In genomic region chr2:36322108-36322507, GRCh38 we compare ENCODE assay signal across 10 cellular contexts. TPM values are rescaled to one million over a fixed set of nuclear protein-coding genes. Genes with fewer than 3 reads are reported as not detected.
DNase-seq lines count a peak whose midpoint lies in the region; ATAC-seq and TF ChIP-seq lines count a peak whose summit lies in the region.
"Had no signal": no experiment of that assay in that cellular context is flagged by ENCODE, and none has a peak within 500 bp of the region (broad histone marks: within the 10 kb centered on the region; RNA-seq: fewer than 3 reads in every experiment).

No MANE protein-coding gene starts in this region.

- in situ Hi-C loops in IMR-90 (cut with MboI; ENCODE audit: low sequenced_read_pairs) (no loop called here), mammary epithelial cell (cut with MboI; ENCODE audit: low sequenced_read_pairs in 2 of 2) (no loop called here)

- DNase-seq in BJ (ENCODE audit: low read depth), result no peak
- peak; percentile 70 for DNase-seq in IMR-90
- DNase-seq in mammary epithelial cell, result peak; percentile 42
- no peak for DNase-seq in right lobe of liver
- no peak for DNase-seq in activated T-cell treated with anti-CD3 and anti-CD28 coated beads for 4 hours
- no peak for DNase-seq in NCI-H2081 treated with DMSO at 0.1 percent for 48 hours (lab: John Stamatoyannopoulos, UW)
- DNase-seq in activated T-cell treated with anti-CD3 and anti-CD28 coated beads, Interleukin-2, amount 50 U/mL, for 4 hours, result no peak

- H2AK9ac ChIP-seq in IMR-90 (replicated peaks; ENCODE audit: low read depth, low read length, poor library complexity), result no peak overlapping the region

- H3K4me1 ChIP-seq in IMR-90 (ENCODE audit: control insufficient read depth, insufficient read depth, low read length), result no peaks in the 10 kb centered on the region
- no peaks in the 10 kb centered on the region for H3K4me1 ChIP-seq in mammary epithelial cell (ENCODE audit: insufficient read depth, low read length)
- no peaks in the 10 kb centered on the region for H3K4me1 ChIP-seq in right lobe of liver

- H4K20me1 ChIP-seq in IMR-90 (ENCODE audit: insufficient read depth, low read length) (no peaks in the 10 kb centered on the region), mammary epithelial cell (ENCODE audit: insufficient read depth, low read length) (no peaks in the 10 kb centered on the region)

- WGBS in IMR-90 (ENCODE audit: extremely low coverage in 2 of 2, insufficient read length in 1 of 2), 2 experiments, result no CpG with 5 or more reads among the region's 3 CpGs
- WGBS in mammary epithelial cell (ENCODE audit: low coverage, missing lambda C conversion rate), result 42% methylated on average over 3 of the region's 3 CpGs
- WGBS in right lobe of liver (ENCODE audit: insufficient coverage, low coverage, low lambda C conversion rate, missing lambda C conversion rate), result 58% methylated on average over 3 of the region's 3 CpGs

- no peak overlapping the region for H2BK5ac ChIP-seq in IMR-90 (ENCODE audit: low read depth, low read length, poor library complexity, severe bottlenecking)

- H3K4me3 ChIP-seq in BJ (ENCODE audit: low read depth, low read length) (no peak overlapping the region), IMR-90 (ENCODE audit: insufficient read depth, low read depth, low read length) (no peak overlapping the region), mammary epithelial cell (replicated peaks in 1 of 3; ENCODE audit: insufficient read depth in 1 of 3, low read depth in 2 of 3, low read length in 3 of 3) (no peak overlapping the region), right lobe of liver (no peak overlapping the region)

- no peaks in the 10 kb centered on the region for H3K36me3 Mint-ChIP-seq in activated T-cell treated with anti-CD3 and anti-CD28 coated beads, Interleukin-2, amount 50 U/mL, for 4 hours (ENCODE audit: insufficient read depth)

- H2BK120ac ChIP-seq in IMR-90 (ENCODE audit: low read depth, low read length), result no peak overlapping the region

- no peak overlapping the region for H3K9ac ChIP-seq in IMR-90 (ENCODE audit: low read depth, low read length)
- H3K9ac ChIP-seq in mammary epithelial cell (ENCODE audit: insufficient read depth, low read length), result no peak overlapping the region
- H3K9ac ChIP-seq: KMS-11 had no signal

- no peak overlapping the region for H2AK5ac ChIP-seq in IMR-90 (ENCODE audit: low read depth, low read length)

- no peak overlapping the region for H3K4ac ChIP-seq in IMR-90 (ENCODE audit: low read depth, low read length)

- no peaks in the 10 kb centered on the region; the same call in 1 of the 2 replicates for H3K27me3 ChIP-seq in BJ (ENCODE audit: control insufficient read depth, insufficient read depth, low read length)
- peaks cover 6% of the 10 kb centered on the region; the same call in 1 of the 2 replicates for H3K27me3 ChIP-seq in IMR-90 (ENCODE audit: control insufficient read depth, insufficient read depth, low read length)
- no peaks in the 10 kb centered on the region for H3K27me3 ChIP-seq in mammary epithelial cell (ENCODE audit: insufficient read depth, low read length)
- no peaks in the 10 kb centered on the region for H3K27me3 ChIP-seq in right lobe of liver

- dilution Hi-C loops in IMR-90 (cut with HindIII; ENCODE audit: low sequenced_read_pairs, unreplicated experiment) (no loop called here), mammary epithelial cell (cut with HindIII; ENCODE audit: low sequenced_read_pairs) (no loop called here)

- no peak overlapping the region for H3K4me2 ChIP-seq in IMR-90 (ENCODE audit: low read depth, low read length)
- no peak overlapping the region for H3K4me2 ChIP-seq in mammary epithelial cell (ENCODE audit: insufficient read depth, low read depth, low read length)
- H3K4me2 ChIP-seq: KMS-11 had no signal

- no peaks in the 10 kb centered on the region for H3K79me1 ChIP-seq in IMR-90 (ENCODE audit: low read depth in 1 of 2, low read length in 2 of 2)

- H2BK20ac ChIP-seq in IMR-90 (ENCODE audit: low read depth, low read length), result no peak overlapping the region

- no peak overlapping the region for H4K5ac ChIP-seq in IMR-90 (ENCODE audit: low read depth, low read length)

- CTCF ChIA-PET in BJ (lab: Yijun Ruan, JAX), result interaction anchor here (0.6 to 1.2 kb wide), 9 partner anchors 11 to 351 kb away, joined by 3 to 6 read pairs (median 3); no protein-coding TSS in a partner anchor
- CTCF ChIA-PET in IMR-90 (lab: Yijun Ruan, JAX), result interaction anchor here (0.8 to 1.2 kb wide), 7 partner anchors 11 to 36 kb away, joined by 3 to 5 read pairs (median 4); no protein-coding TSS in a partner anchor
- CTCF ChIA-PET in mammary epithelial cell (lab: Charles Lee; ENCODE audit: low non-redundant PET), result interaction anchor here (0.6 kb wide), 1 partner anchor 202 kb away, joined by 3 read pairs; no protein-coding TSS in a partner anchor

- H3K4me3 Mint-ChIP-seq in activated T-cell treated with anti-CD3 and anti-CD28 coated beads, Interleukin-2, amount 50 U/mL, for 4 hours, result no peak overlapping the region
- H3K4me3 Mint-ChIP-seq: stimulated activated naive CD8-positive, alpha-beta T cell treated with anti-CD3 and anti-CD28 coated beads, Interleukin-15, Interleukin-2, amounts not matched to agents 100 ng/mL and 50 ng/mL, for 24 hours had no signal

- TF ChIP-seq RAD21 in IMR-90 (IDR thresholded peaks at IDR 0.05; ENCODE audit: low read length), result peak; percentile 72

- intact Hi-C loops in IMR-90 (cut with micrococcal nuclease), result loop anchor here (1.0 to 10.0 kb wide), 2 partner anchors 349 to 447 kb away; no protein-coding TSS in a partner anchor
- intact Hi-C loops in mammary epithelial cell (cut with micrococcal nuclease), result loop anchor here (1.0 to 10.0 kb wide), 2 partner anchors 349 to 1157 kb away; no protein-coding TSS in a partner anchor
- intact Hi-C loops in right lobe of liver (cut with DNase I), result no loop called here

- no peak overlapping the region for H3K14ac ChIP-seq in IMR-90 (replicated peaks; ENCODE audit: low read depth, low read length)

- H3K27ac ChIP-seq in IMR-90 (ENCODE audit: insufficient read depth, low read length) (no peak overlapping the region), mammary epithelial cell (ENCODE audit: insufficient read depth, low read depth, low read length) (no peak overlapping the region), right lobe of liver (no peak overlapping the region)
- H3K27ac ChIP-seq: KMS-11 had no signal

- BruUV-seq in IMR-90 (replicated peaks; lab: Mats Ljungman, UMichigan) (no TSS peak), mammary epithelial cell (replicated peaks; lab: Mats Ljungman, UMichigan) (no TSS peak)

- H3K27me3 Mint-ChIP-seq in activated T-cell treated with anti-CD3 and anti-CD28 coated beads, Interleukin-2, amount 50 U/mL, for 4 hours (ENCODE audit: low read depth), result peaks cover 9% of the 10 kb centered on the region

- no peak overlapping the region for H2BK15ac ChIP-seq in IMR-90 (ENCODE audit: low read depth, low read length)

- ATAC-seq in IMR-90 (ENCODE audit: low read depth) (peak; percentile 91), right lobe of liver (peak in 3 of 4 donors; percentile 51 to 55 (median 53)), HG02938 (IDR thresholded peaks at IDR 0.05; ENCODE audit: unreplicated experiment) (no peak)
- ATAC-seq in activated T-cell treated with anti-CD3 and anti-CD28 coated beads, Interleukin-2, amount 50 U/mL, for 4 hours, result no peak

- no peak overlapping the region for H2AFZ ChIP-seq in IMR-90 (replicated peaks; ENCODE audit: low read length, poor library complexity)
- no peak overlapping the region for H2AFZ ChIP-seq in mammary epithelial cell (ENCODE audit: low read depth, low read length)

- H3K9me3 ChIP-seq in IMR-90 (ENCODE audit: control insufficient read depth, insufficient read depth, low read length), result no peaks in the 10 kb centered on the region
- H3K9me3 ChIP-seq in mammary epithelial cell (replicated peaks; ENCODE audit: insufficient read depth, low read length), result no peaks in the 10 kb centered on the region
- H3K9me3 ChIP-seq in right lobe of liver, result no peaks in the 10 kb centered on the region

- no peak overlapping the region for H3K56ac ChIP-seq in IMR-90 (ENCODE audit: extremely low read depth, insufficient read depth, low read length)

- TF ChIP-seq POLR2A in IMR-90 (IDR thresholded peaks at IDR 0.05; ENCODE audit: low read depth, low read length) (no peak), right lobe of liver (IDR thresholded peaks at IDR 0.05) (no peak)

- H3K36me3 ChIP-seq in BJ (ENCODE audit: control insufficient read depth, insufficient read depth, low read length) (no peaks in the 10 kb centered on the region), IMR-90 (ENCODE audit: control insufficient read depth, insufficient read depth, low read length) (no peaks in the 10 kb centered on the region), mammary epithelial cell (ENCODE audit: insufficient read depth, low read length) (no peaks in the 10 kb centered on the region), right lobe of liver (no peaks in the 10 kb centered on the region)

- H3K79me2 ChIP-seq in mammary epithelial cell (ENCODE audit: insufficient read depth, low read length), result no peaks in the 10 kb centered on the region

- H3K9me1 ChIP-seq in IMR-90 (ENCODE audit: insufficient read depth, low read length), result no peaks in the 10 kb centered on the region

- no peak overlapping the region for H3K18ac ChIP-seq in IMR-90 (ENCODE audit: low read depth, low read length)

- no peak overlapping the region for H3K23ac ChIP-seq in IMR-90 (ENCODE audit: low read depth, low read length)

- TF ChIP-seq CTCF in BJ (IDR thresholded peaks at IDR 0.05; ENCODE audit: insufficient read depth, low read depth, low read length), result peak; percentile 68
- peak; percentile 57 for TF ChIP-seq CTCF in IMR-90 (conservative IDR thresholded peaks at IDR 0.05; ENCODE audit: low read depth, low read length)
- TF ChIP-seq CTCF in mammary epithelial cell (conservative IDR thresholded peaks at IDR 0.05 in 1 of 2, IDR thresholded peaks at IDR 0.05 in 1 of 2; ENCODE audit: extremely low read depth in 1 of 2, insufficient read depth in 1 of 2, low read depth in 1 of 2, low read length in 2 of 2), result peak; percentile 53 to 77
- peak in 3 of 4 donors; percentile 32 to 49 (median 37) for TF ChIP-seq CTCF in right lobe of liver (IDR thresholded peaks at IDR 0.05)

- no peak overlapping the region for H4K8ac ChIP-seq in IMR-90 (ENCODE audit: low read depth in 2 of 2, low read length in 2 of 2)

- POLR2A ChIA-PET in BJ (lab: Charles Lee) (no interaction called here), IMR-90 (lab: Charles Lee; ENCODE audit: unreplicated experiment) (interaction anchor here (0.6 kb wide), 1 partner anchor 28 kb away, joined by 5 read pairs; no protein-coding TSS in a partner anchor)

- no peak overlapping the region for H4K91ac ChIP-seq in IMR-90 (ENCODE audit: insufficient read depth, low read depth, low read length)

- H3K4me1 Mint-ChIP-seq in activated T-cell treated with anti-CD3 and anti-CD28 coated beads, Interleukin-2, amount 50 U/mL, for 4 hours (ENCODE audit: low read depth), result no peaks in the 10 kb centered on the region

- no peaks in the 10 kb centered on the region for H3K9me3 Mint-ChIP-seq in activated T-cell treated with anti-CD3 and anti-CD28 coated beads, Interleukin-2, amount 50 U/mL, for 4 hours

RNA-seq across cellular contexts. Expression of gene CRIM1, which starts 33.5 kb away (rescaled TPM):
- polyA plus RNA-seq in BJ (2011; rRNA removed) (427 and 729 TPM in 2 replicates), IMR-90 (2012; rRNA removed) (285 and 316 TPM in 2 replicates), mammary epithelial cell (103 TPM)
- polyA minus RNA-seq in BJ (2011; rRNA and poly(A)+ RNA removed), result 1,519 and 2,068 TPM in 2 replicates
- total RNA-seq in IMR-90 (2012; rRNA removed) (436 and 490 TPM in 2 replicates), mammary epithelial cell (100 to 1,000 TPM; 237 to 387 TPM), right lobe of liver (10 to 100 TPM in 4 of 6 experiments, 1 to 10 TPM in 2; 4.2 to 30.5 (median 16.7) TPM)
- polyA plus RNA-seq in IMR-90 (2012; cell fraction: cytosol; rRNA removed), result 203 and 263 TPM in 2 replicates
- 109 and 133 TPM in 2 replicates for polyA plus RNA-seq in IMR-90 (2012; cell fraction: nucleus; rRNA removed; ENCODE audit: low replicate concordance)
- polyA minus RNA-seq in mammary epithelial cell, result 304 TPM
- total RNA-seq in activated T-cell treated with anti-CD3 and anti-CD28 coated beads, Interleukin-2, amount 50 U/mL, for 4 hours, result 10 to 100 TPM; 17.9 to 23.8 (median 22.9) TPM

Comparison
In these comparisons a context has a peak if more than half of its experiments do, and no peak if none do; other contexts are left out.
1. DNase-seq: peak in IMR-90 (single experiment) and mammary epithelial cell (single experiment); none in BJ (single experiment), right lobe of liver (0 of 3), activated T-cell treated with anti-CD3 and anti-CD28 coated beads for 4 hours (single experiment), NCI-H2081 treated with DMSO at 0.1 percent for 48 hours (single experiment) and activated T-cell treated with anti-CD3 and anti-CD28 coated beads, Interleukin-2, amount 50 U/mL, for 4 hours (single experiment).
2. ATAC-seq: peak in IMR-90 (single experiment) and right lobe of liver (3 of 4); none in activated T-cell treated with anti-CD3 and anti-CD28 coated beads, Interleukin-2, amount 50 U/mL, for 4 hours (0 of 2) and HG02938 (single experiment).
3. RNA of gene CRIM1, which starts 33.5 kb away (total RNA-seq): 436 to 490 TPM in IMR-90 and 237 to 387 TPM in mammary epithelial cell; 17.9 to 23.8 TPM in activated T-cell treated with anti-CD3 and anti-CD28 coated beads, Interleukin-2, amount 50 U/mL, for 4 hours and 4.2 to 30.5 TPM in right lobe of liver; every median in the first group is over 4 times any median in the second.
4. intact Hi-C loops: an anchor here in IMR-90 (1.0 to 10.0 kb wide) and mammary epithelial cell (1.0 to 10.0 kb wide); none called in right lobe of liver.
5. Peak in every context shown above with its lines, with median percentiles within 50 percentile points of each other: CTCF ChIP-seq.